8 cellular contexts compared by ENCODE assay signal in the genomic region with DNA sequence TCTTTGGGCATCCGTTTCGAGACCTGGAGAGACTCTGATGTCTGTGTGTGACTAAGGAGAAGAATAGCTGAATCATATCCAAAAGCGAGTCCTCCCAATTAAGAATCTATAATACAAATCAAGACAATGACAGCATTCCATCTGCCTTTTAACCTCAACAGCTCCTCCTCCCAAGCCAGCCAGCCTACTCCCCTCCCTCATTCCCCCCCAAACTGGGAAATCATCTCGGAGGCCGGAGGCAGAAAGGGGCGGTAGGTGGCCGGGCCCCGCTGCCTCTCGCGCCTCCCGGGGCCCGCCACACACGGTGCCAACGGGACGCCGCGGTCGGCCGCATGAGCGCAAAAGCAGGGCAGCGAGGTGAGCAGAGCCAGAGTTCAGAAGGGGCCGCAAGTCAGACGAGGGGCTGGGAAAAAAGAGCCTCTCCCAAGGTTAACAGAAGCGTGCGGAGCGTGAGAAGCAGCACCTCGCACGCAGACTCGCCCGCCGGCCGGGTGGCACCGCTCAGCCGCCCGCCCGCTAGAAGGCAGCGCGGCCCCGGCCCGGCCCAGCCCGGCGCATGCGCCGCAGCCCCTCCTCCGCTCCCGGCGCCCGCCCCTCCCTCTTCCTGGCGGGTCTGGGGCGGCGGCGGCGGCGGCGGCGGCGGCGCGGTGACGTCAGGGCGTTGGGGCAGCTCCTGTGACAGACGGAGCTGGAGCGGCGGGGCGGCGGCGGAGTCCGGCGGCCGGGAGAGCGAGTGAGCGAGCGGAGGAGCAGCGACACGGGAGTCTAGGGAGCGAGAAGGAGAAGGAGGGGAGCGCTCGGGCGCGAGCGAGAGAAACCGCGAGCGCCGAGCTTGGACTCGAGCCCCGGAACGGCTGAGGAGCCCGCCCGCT. TPM values are rescaled to one million over a fixed set of nuclear protein-coding genes. Genes with fewer than 3 reads are reported as not detected.
A peak's percentile ranks its signal among the peaks of the same experiment; 100 is the strongest.
DNase-seq lines count a peak whose midpoint lies in the region; ATAC-seq and TF ChIP-seq lines count a peak whose summit lies in the region.

A gene (plus strand): TSS at position 681 of the 872 bp plus-strand sequence. CDS start 44,635 bp downstream, outside the sequence.

- ATAC-seq in GM18861 (IDR thresholded peaks at IDR 0.05; ENCODE audit: unreplicated experiment) (peak; percentile 65), HG03097 (IDR thresholded peaks at IDR 0.05; ENCODE audit: low FRiP score, unreplicated experiment) (peak; percentile 84), activated B cell treated with CpG ODN at 0.5 μM for 24 hours (ENCODE audit: low read depth) (peak; percentile 79)

- peak within 1 kb of the TSS; percentile 89 for H2AFZ ChIP-seq in ACC112 (ENCODE audit: low read length, unreplicated experiment)

- no peaks in the 10 kb centered on the region for H3K27me3 ChIP-seq in ACC112 (ENCODE audit: insufficient read depth, low read length)

- DNase-seq in NCI-H226 (peak; percentile 83), activated B cell treated with CpG ODN at 0.5 μM for 24 hours (peak; percentile 94), cardiac fibroblast (ENCODE audit: low read depth in 2 of 2) (peak; percentile 93 to 95), inferior parietal cortex (ENCODE audit: extremely low spot score) (peak; percentile 83)
- DNase-seq in stimulated activated CD4-positive, alpha-beta T cell treated with anti-CD3 and anti-CD28 coated beads, Interleukin-12 subunit alpha, Interleukin-12 subunit beta, amount 100 ng/mL, for 24 hours (ENCODE audit: low read depth in 2 of 2), result peak; percentile 86 to 91

- H3K36me3 ChIP-seq in ACC112 (ENCODE audit: insufficient read depth, low read length), result no peaks in the 10 kb centered on the region

- peaks cover 20% of the 10 kb centered on the region for H3K4me1 ChIP-seq in ACC112 (ENCODE audit: control insufficient read depth, insufficient read depth, low read length, unreplicated experiment)

- intact Hi-C loops in activated B cell treated with CpG ODN at 0.5 μM for 24 hours (cut with micrococcal nuclease), result loop anchor here (1.0 to 5.0 kb wide), 4 partner anchors 82 to 409 kb away; a partner anchor contains a TSS

- CTCF ChIA-PET in activated B cell treated with CpG ODN at 0.5 μM for 24 hours (lab: Charles Lee), result interaction anchor here (2.0 kb wide), 1 partner anchor 81 kb away, joined by 8 read pairs; no protein-coding TSS in a partner anchor

- H3K27ac Mint-ChIP-seq in activated B cell treated with CpG ODN at 0.5 μM for 24 hours, result peak within 1 kb of the TSS; percentile 90

- H3K79me2 ChIP-seq in ACC112 (ENCODE audit: control insufficient read depth, insufficient read depth, low read length, unreplicated experiment), result peaks cover 43% of the 10 kb centered on the region

- H3K4me3 ChIP-seq in ACC112 (ENCODE audit: low read depth, low read length) (peak within 1 kb of the TSS; percentile 91), cardiac fibroblast (replicated peaks in 1 of 2; ENCODE audit: low read depth in 2 of 2, low read length in 2 of 2) (peak within 1 kb of the TSS; percentile 84 to 89)

- peaks cover 5% of the 10 kb centered on the region for H3K36me3 Mint-ChIP-seq in activated B cell treated with CpG ODN at 0.5 μM for 24 hours (ENCODE audit: low read depth)

- no peaks in the 10 kb centered on the region for H3K27me3 Mint-ChIP-seq in activated B cell treated with CpG ODN at 0.5 μM for 24 hours

- TF ChIP-seq CTCF in activated B cell treated with CpG ODN at 0.5 μM for 24 hours (IDR thresholded peaks at IDR 0.05) (no peak), cardiac fibroblast (IDR thresholded peaks at IDR 0.05; ENCODE audit: low read depth, low read length) (no peak)

- H3K9me3 Mint-ChIP-seq in activated B cell treated with CpG ODN at 0.5 μM for 24 hours, result no peaks in the 10 kb centered on the region

- POLR2A ChIA-PET in activated B cell treated with CpG ODN at 0.5 μM for 24 hours (lab: Charles Lee), result interaction anchor here (0.6 to 2.5 kb wide), 11 partner anchors 13 to 1907 kb away, joined by 3 to 13 read pairs (median 4); a partner anchor contains a TSS

- H3K4me1 Mint-ChIP-seq in activated B cell treated with CpG ODN at 0.5 μM for 24 hours, result peaks cover 32% of the 10 kb centered on the region

- peak within 1 kb of the TSS; percentile 93 for H3K27ac ChIP-seq in ACC112 (ENCODE audit: low read depth, low read length)

- H3K4me3 Mint-ChIP-seq in activated B cell treated with CpG ODN at 0.5 μM for 24 hours, result peak within 1 kb of the TSS; percentile 94

RNA-seq across cellular contexts. Expression of the gene that starts here (rescaled TPM):
- total RNA-seq in activated B cell treated with CpG ODN at 0.5 μM for 24 hours, result 134 and 138 TPM in 2 replicates

Comparison
In these comparisons a context has a peak if more than half of its experiments do, and no peak if none do; other contexts are left out.
1. Peak in every context shown above with its lines: DNase-seq, ATAC-seq, H3K4me3 ChIP-seq and H3K27ac ChIP-seq.